1 cellular context compared by ENCODE assay signal in genomic region chr7:92134271-92135099, GRCh38.
TF ChIP-seq lines count a peak whose summit lies in the region.

Gene CYP51A1, minus strand, starts transcription at chr7:92134477. Its CDS starts 113 bp downstream, at chr7:92134364.

TF ChIP-seq in HepG2, 621 proteins besides CTCF, POLR2A, EP300 and RAD21 (continued from another document and continues in another):
- no peak for TF ChIP-seq ZBTB37 (CRISPR knock-in tag; IDR thresholded peaks at IDR 0.05)
- peak; percentile 40; the same call in 1 of the 2 replicates for TF ChIP-seq ZNF782 (CRISPR knock-in tag; IDR thresholded peaks at IDR 0.05; ENCODE audit: borderline replicate concordance)
- no peak for TF ChIP-seq NONO (IDR thresholded peaks at IDR 0.05)
- TF ChIP-seq NONO (CRISPR knock-in tag; conservative IDR thresholded peaks at IDR 0.05): peak; percentile 90
- peak; percentile 81; the same call in 1 of the 2 replicates for TF ChIP-seq THAP7 (CRISPR knock-in tag; IDR thresholded peaks at IDR 0.05)
- peak; percentile 41; the same call in 1 of the 2 replicates for TF ChIP-seq MLLT10 (CRISPR knock-in tag; IDR thresholded peaks at IDR 0.05)
- TF ChIP-seq SNAPC2 (CRISPR knock-in tag; IDR thresholded peaks at IDR 0.05): peak; percentile 72
- peak; percentile 69 for TF ChIP-seq TGIF2 (CRISPR knock-in tag; IDR thresholded peaks at IDR 0.05)
- no peak for TF ChIP-seq ZNF446 (CRISPR knock-in tag; IDR thresholded peaks at IDR 0.05)
- no peak; the same call in 1 of the 2 replicates for TF ChIP-seq CAMTA2 (CRISPR knock-in tag; IDR thresholded peaks at IDR 0.05; ENCODE audit: borderline replicate concordance)
- peak; percentile 82; the same call in 1 of the 2 replicates for TF ChIP-seq TARDBP (CRISPR knock-in tag; IDR thresholded peaks at IDR 0.05)
- TF ChIP-seq RXRA (CRISPR knock-in tag; IDR thresholded peaks at IDR 0.05): peak; percentile 74; the same call in 1 of the 2 replicates
- peak; percentile 82 for TF ChIP-seq SAP130 (CRISPR knock-in tag; IDR thresholded peaks at IDR 0.05; ENCODE audit: low read depth)
- no peak for TF ChIP-seq TCF12 (IDR thresholded peaks at IDR 0.05)
- TF ChIP-seq TCF12 (CRISPR knock-in tag; IDR thresholded peaks at IDR 0.05): 0 out of 2 replicates have a peak, but pooled peaks have one; percentile 43
- TF ChIP-seq SMARCC2 (IDR thresholded peaks at IDR 0.05): no peak
- TF ChIP-seq AKNA (CRISPR knock-in tag; IDR thresholded peaks at IDR 0.05; ENCODE audit: borderline replicate concordance): peak; percentile 21; the same call in 1 of the 2 replicates
- TF ChIP-seq CEBPZ (IDR thresholded peaks at IDR 0.05; ENCODE audit: low read length): no peak
- peak; percentile 36; the same call in 2 of the 3 replicates for TF ChIP-seq MXI1 (IDR thresholded peaks at IDR 0.05; ENCODE audit: borderline replicate concordance, low read depth, low read length)
- peak; percentile 56; the same call in 1 of the 2 replicates for TF ChIP-seq CBX5 (CRISPR knock-in tag; IDR thresholded peaks at IDR 0.05; ENCODE audit: borderline replicate concordance)
- peak; percentile 9; the same call in 1 of the 2 replicates for TF ChIP-seq KIAA2018 (CRISPR knock-in tag; IDR thresholded peaks at IDR 0.05; ENCODE audit: borderline replicate concordance)
- TF ChIP-seq DPF2 (CRISPR knock-in tag; IDR thresholded peaks at IDR 0.05; ENCODE audit: borderline replicate concordance, low read depth): no peak; the same call in 1 of the 2 replicates
- TF ChIP-seq ATM (IDR thresholded peaks at IDR 0.05; ENCODE audit: borderline replicate concordance): no peak
- no peak for TF ChIP-seq NFE2 (CRISPR knock-in tag; IDR thresholded peaks at IDR 0.05)
- TF ChIP-seq ZNF619 (CRISPR knock-in tag; IDR thresholded peaks at IDR 0.05): no peak
- no peak for TF ChIP-seq DNMT1 (CRISPR knock-in tag; IDR thresholded peaks at IDR 0.05)
- no peak for TF ChIP-seq SYNCRIP (IDR thresholded peaks at IDR 0.05; ENCODE audit: insufficient read depth, low read depth, low read length)
- TF ChIP-seq UBTF (CRISPR knock-in tag; IDR thresholded peaks at IDR 0.05): peak; percentile 88
- peak; percentile 55; the same call in 1 of the 2 replicates for TF ChIP-seq ZMYM3 (CRISPR knock-in tag; IDR thresholded peaks at IDR 0.05)
- peak; percentile 87 for TF ChIP-seq ZNF124 (CRISPR knock-in tag; IDR thresholded peaks at IDR 0.05)
- peak; percentile 72 for TF ChIP-seq ZBTB26 (CRISPR knock-in tag; IDR thresholded peaks at IDR 0.05; ENCODE audit: borderline replicate concordance)
- 0 out of 2 replicates have a peak, but pooled peaks have one; percentile 5 for TF ChIP-seq ZNF629 (CRISPR knock-in tag; conservative IDR thresholded peaks at IDR 0.05)
